Comparison of ENCODE assay signal across 1 cellular context in the genomic region with DNA sequence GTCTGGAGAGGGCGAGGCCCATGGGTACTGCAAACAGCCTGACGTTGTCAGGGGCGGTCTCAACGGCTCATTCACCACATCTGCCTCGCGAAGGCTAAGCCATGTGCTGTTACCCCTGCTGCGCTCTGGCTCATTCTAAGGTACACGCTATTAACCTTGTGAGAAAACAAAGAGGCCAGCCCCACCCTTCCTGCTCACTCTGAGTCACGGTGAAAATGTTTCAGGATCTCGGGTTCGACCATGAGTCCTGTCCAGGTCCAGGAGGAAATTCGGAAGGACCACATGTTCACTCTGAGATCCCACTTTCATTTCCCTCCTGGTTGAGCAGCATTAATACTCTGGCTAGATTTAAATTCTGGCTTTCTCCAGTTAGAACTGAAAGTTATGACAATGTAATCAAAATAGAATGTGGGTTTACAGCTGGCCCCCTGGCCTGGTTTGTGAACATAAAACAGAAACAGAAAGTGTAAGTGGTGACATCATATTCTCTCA.
TF ChIP-seq lines count a peak whose summit lies in the region.

No MANE protein-coding gene starts in this region.

TF ChIP-seq in GM12878, 131 proteins besides CTCF, POLR2A, EP300 and RAD21 (continued from another document and continues in another):
- TF ChIP-seq, protein P1, sequence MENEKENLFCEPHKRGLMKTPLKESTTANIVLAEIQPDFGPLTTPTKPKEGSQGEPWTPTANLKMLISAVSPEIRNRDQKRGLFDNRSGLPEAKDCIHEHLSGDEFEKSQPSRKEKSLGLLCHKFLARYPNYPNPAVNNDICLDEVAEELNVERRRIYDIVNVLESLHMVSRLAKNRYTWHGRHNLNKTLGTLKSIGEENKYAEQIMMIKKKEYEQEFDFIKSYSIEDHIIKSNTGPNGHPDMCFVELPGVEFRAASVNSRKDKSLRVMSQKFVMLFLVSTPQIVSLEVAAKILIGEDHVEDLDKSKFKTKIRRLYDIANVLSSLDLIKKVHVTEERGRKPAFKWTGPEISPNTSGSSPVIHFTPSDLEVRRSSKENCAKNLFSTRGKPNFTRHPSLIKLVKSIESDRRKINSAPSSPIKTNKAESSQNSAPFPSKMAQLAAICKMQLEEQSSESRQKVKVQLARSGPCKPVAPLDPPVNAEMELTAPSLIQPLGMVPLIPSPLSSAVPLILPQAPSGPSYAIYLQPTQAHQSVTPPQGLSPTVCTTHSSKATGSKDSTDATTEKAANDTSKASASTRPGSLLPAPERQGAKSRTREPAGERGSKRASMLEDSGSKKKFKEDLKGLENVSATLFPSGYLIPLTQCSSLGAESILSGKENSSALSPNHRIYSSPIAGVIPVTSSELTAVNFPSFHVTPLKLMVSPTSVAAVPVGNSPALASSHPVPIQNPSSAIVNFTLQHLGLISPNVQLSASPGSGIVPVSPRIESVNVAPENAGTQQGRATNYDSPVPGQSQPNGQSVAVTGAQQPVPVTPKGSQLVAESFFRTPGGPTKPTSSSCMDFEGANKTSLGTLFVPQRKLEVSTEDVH (IDR thresholded peaks at IDR 0.05; ENCODE audit: low read depth, partially characterized antibody): no peak
- TF ChIP-seq TCF12 (IDR thresholded peaks at IDR 0.05; ENCODE audit: low read depth, low read length) (0 out of 2 replicates have a peak, but pooled peaks have one; percentile 63), WRNIP1 (IDR thresholded peaks at IDR 0.05; ENCODE audit: borderline replicate concordance, low read depth, low read length) (0 out of 2 replicates have a peak, but pooled peaks have one; percentile 75), RBBP5 (conservative IDR thresholded peaks at IDR 0.05) (peak; percentile 89), EZH2 (IDR thresholded peaks at IDR 0.05; ENCODE audit: borderline replicate concordance, control insufficient read depth, low read depth, low read length) (no peak), CHD4 (IDR thresholded peaks at IDR 0.05) (no peak), ATF3 (IDR thresholded peaks at IDR 0.05; ENCODE audit: borderline replicate concordance, extremely low read depth, low read depth, low read length) (no peak), CBX3 (IDR thresholded peaks at IDR 0.05; ENCODE audit: borderline replicate concordance, low read depth) (no peak), HDAC6 (IDR thresholded peaks at IDR 0.05; ENCODE audit: unreplicated experiment) (no peak), TAF1 (IDR thresholded peaks at IDR 0.05; ENCODE audit: borderline replicate concordance, low read depth, low read length) (no peak), RELA (IDR thresholded peaks at IDR 0.05; ENCODE audit: borderline replicate concordance, partially characterized antibody) (peak; percentile 35), RCOR1 (conservative IDR thresholded peaks at IDR 0.05; ENCODE audit: low read depth, low read length) (no peak), MYC (IDR thresholded peaks at IDR 0.05; ENCODE audit: insufficient read depth, insufficient read length, insufficient replicate concordance, low read length, severe bottlenecking) (no peak), EED (IDR thresholded peaks at IDR 0.05; ENCODE audit: low read depth) (peak; percentile 99), ZSCAN29 (IDR thresholded peaks at IDR 0.05) (no peak), ELK1 (IDR thresholded peaks at IDR 0.05; ENCODE audit: low read depth, low read length) (no peak), STAT3 (IDR thresholded peaks at IDR 0.05; ENCODE audit: low read depth, low read length) (no peak), SPI1 (IDR thresholded peaks at IDR 0.05; ENCODE audit: borderline replicate concordance, insufficient read depth, low read depth, low read length) (peak; percentile 61; the same call in 1 of the 2 replicates), ZBTB33 (IDR thresholded peaks at IDR 0.05) (no peak), NFIC (IDR thresholded peaks at IDR 0.05; ENCODE audit: low read depth, low read length) (peak; percentile 94; the same call in 1 of the 2 replicates), LARP7 (IDR thresholded peaks at IDR 0.05) (no peak), KDM1A (IDR thresholded peaks at IDR 0.05; ENCODE audit: borderline replicate concordance) (no peak), HDGF (IDR thresholded peaks at IDR 0.05) (no peak), ZNF622 (IDR thresholded peaks at IDR 0.05) (no peak), KLF5 (IDR thresholded peaks at IDR 0.05; ENCODE audit: partially characterized antibody) (no peak), CHD2 (IDR thresholded peaks at IDR 0.05; ENCODE audit: borderline replicate concordance, low read depth, low read length) (no peak; the same call in 1 of the 2 replicates), FOXM1 (IDR thresholded peaks at IDR 0.05; ENCODE audit: low read depth, low read length) (peak; percentile 73; the same call in 1 of the 2 replicates), POLR2AphosphoS2 (IDR thresholded peaks at IDR 0.05; ENCODE audit: low read depth, low read length) (no peak), HCFC1 (IDR thresholded peaks at IDR 0.05; ENCODE audit: low read length) (no peak), DPF2 (IDR thresholded peaks at IDR 0.05) (peak; percentile 88), SMC3 (IDR thresholded peaks at IDR 0.05; ENCODE audit: borderline replicate concordance, low read length) (no peak), ZBTB11 (CRISPR knock-in tag; IDR thresholded peaks at IDR 0.05) (no peak), POLR2AphosphoS5 (IDR thresholded peaks at IDR 0.05; ENCODE audit: low read length) (peak; percentile 49; the same call in 1 of the 2 replicates), EGR1 (IDR thresholded peaks at IDR 0.05; ENCODE audit: borderline replicate concordance in 1 of 2, low read depth in 2 of 2, low read length in 2 of 2) (peak in 1 of 2 experiments; percentile 40; a peak in 1 of 3 replicates), ZNF207 (IDR thresholded peaks at IDR 0.05; ENCODE audit: borderline replicate concordance) (no peak; the same call in 1 of the 2 replicates), TARDBP (IDR thresholded peaks at IDR 0.05; ENCODE audit: borderline replicate concordance) (no peak; the same call in 1 of the 2 replicates), NR2C2 (IDR thresholded peaks at IDR 0.05; ENCODE audit: borderline replicate concordance, control insufficient read depth, insufficient read length, low read depth) (no peak)
- TF ChIP-seq, protein P2, sequence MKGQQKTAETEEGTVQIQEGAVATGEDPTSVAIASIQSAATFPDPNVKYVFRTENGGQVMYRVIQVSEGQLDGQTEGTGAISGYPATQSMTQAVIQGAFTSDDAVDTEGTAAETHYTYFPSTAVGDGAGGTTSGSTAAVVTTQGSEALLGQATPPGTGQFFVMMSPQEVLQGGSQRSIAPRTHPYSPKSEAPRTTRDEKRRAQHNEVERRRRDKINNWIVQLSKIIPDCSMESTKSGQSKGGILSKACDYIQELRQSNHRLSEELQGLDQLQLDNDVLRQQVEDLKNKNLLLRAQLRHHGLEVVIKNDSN (IDR thresholded peaks at IDR 0.05; ENCODE audit: borderline replicate concordance, extremely low read length, insufficient read depth, low read depth, low read length): no peak
- TF ChIP-seq, protein P3, sequence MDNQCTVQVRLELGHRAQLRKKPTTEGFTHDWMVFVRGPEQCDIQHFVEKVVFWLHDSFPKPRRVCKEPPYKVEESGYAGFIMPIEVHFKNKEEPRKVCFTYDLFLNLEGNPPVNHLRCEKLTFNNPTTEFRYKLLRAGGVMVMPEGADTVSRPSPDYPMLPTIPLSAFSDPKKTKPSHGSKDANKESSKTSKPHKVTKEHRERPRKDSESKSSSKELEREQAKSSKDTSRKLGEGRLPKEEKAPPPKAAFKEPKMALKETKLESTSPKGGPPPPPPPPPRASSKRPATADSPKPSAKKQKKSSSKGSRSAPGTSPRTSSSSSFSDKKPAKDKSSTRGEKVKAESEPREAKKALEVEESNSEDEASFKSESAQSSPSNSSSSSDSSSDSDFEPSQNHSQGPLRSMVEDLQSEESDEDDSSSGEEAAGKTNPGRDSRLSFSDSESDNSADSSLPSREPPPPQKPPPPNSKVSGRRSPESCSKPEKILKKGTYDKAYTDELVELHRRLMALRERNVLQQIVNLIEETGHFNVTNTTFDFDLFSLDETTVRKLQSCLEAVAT (IDR thresholded peaks at IDR 0.05): peak; percentile 72
- TF ChIP-seq, protein P4, sequence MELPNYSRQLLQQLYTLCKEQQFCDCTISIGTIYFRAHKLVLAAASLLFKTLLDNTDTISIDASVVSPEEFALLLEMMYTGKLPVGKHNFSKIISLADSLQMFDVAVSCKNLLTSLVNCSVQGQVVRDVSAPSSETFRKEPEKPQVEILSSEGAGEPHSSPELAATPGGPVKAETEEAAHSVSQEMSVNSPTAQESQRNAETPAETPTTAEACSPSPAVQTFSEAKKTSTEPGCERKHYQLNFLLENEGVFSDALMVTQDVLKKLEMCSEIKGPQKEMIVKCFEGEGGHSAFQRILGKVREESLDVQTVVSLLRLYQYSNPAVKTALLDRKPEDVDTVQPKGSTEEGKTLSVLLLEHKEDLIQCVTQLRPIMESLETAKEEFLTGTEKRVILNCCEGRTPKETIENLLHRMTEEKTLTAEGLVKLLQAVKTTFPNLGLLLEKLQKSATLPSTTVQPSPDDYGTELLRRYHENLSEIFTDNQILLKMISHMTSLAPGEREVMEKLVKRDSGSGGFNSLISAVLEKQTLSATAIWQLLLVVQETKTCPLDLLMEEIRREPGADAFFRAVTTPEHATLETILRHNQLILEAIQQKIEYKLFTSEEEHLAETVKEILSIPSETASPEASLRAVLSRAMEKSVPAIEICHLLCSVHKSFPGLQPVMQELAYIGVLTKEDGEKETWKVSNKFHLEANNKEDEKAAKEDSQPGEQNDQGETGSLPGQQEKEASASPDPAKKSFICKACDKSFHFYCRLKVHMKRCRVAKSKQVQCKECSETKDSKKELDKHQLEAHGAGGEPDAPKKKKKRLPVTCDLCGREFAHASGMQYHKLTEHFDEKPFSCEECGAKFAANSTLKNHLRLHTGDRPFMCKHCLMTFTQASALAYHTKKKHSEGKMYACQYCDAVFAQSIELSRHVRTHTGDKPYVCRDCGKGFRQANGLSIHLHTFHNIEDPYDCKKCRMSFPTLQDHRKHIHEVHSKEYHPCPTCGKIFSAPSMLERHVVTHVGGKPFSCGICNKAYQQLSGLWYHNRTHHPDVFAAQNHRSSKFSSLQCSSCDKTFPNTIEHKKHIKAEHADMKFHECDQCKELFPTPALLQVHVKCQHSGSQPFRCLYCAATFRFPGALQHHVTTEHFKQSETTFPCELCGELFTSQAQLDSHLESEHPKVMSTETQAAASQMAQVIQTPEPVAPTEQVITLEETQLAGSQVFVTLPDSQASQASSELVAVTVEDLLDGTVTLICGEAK (IDR thresholded peaks at IDR 0.05; ENCODE audit: borderline replicate concordance): 0 out of 2 replicates have a peak, but pooled peaks have one; percentile 8
- TF ChIP-seq, protein P5, sequence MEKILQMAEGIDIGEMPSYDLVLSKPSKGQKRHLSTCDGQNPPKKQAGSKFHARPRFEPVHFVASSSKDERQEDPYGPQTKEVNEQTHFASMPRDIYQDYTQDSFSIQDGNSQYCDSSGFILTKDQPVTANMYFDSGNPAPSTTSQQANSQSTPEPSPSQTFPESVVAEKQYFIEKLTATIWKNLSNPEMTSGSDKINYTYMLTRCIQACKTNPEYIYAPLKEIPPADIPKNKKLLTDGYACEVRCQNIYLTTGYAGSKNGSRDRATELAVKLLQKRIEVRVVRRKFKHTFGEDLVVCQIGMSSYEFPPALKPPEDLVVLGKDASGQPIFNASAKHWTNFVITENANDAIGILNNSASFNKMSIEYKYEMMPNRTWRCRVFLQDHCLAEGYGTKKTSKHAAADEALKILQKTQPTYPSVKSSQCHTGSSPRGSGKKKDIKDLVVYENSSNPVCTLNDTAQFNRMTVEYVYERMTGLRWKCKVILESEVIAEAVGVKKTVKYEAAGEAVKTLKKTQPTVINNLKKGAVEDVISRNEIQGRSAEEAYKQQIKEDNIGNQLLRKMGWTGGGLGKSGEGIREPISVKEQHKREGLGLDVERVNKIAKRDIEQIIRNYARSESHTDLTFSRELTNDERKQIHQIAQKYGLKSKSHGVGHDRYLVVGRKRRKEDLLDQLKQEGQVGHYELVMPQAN (conservative IDR thresholded peaks at IDR 0.05): peak; percentile 31; the same call in 1 of the 2 replicates
